Comparison of ENCODE assay signal across 8 cellular contexts in genomic region chr16:88452485-88453216, GRCh38. TPM values are rescaled to one million over a fixed set of nuclear protein-coding genes. Genes with fewer than 3 reads are reported as not detected.
A peak's percentile ranks its signal among the peaks of the same experiment; 100 is the strongest.
DNase-seq lines count a peak whose midpoint lies in the region; ATAC-seq, FAIRE-seq and TF ChIP-seq lines count a peak whose summit lies in the region.

No MANE protein-coding gene starts in this region.

- H2AFZ ChIP-seq in keratinocyte (ENCODE audit: control insufficient read depth, low read length) = peak overlapping the region; percentile 69

- H3K4me2 ChIP-seq in keratinocyte (ENCODE audit: control insufficient read depth, extremely low read depth, insufficient read depth, low read depth, low read length) = peak overlapping the region; percentile 67

- H3K9ac ChIP-seq in keratinocyte (ENCODE audit: control insufficient read depth, extremely low read depth, insufficient read depth, low read length) = peak overlapping the region; percentile 54

- H3K4me3 ChIP-seq in keratinocyte (ENCODE audit: control insufficient read depth in 2 of 3, extremely low read depth in 1 of 3, insufficient read depth in 2 of 3, low read depth in 1 of 3, low read length in 3 of 3) = peak overlapping the region; percentile 60 to 65 (median 64)

- H3K4me1 ChIP-seq in keratinocyte (ENCODE audit: control insufficient read depth, extremely low read depth, insufficient read depth, low read length) = peaks cover 19% of the 10 kb centered on the region

- no peak for TF ChIP-seq CTCF in keratinocyte (optimal IDR thresholded peaks at IDR 0.05 in 1 of 3, IDR thresholded peaks at IDR 0.05 in 1 of 3, conservative IDR thresholded peaks at IDR 0.05 in 1 of 3; ENCODE audit: extremely low read depth in 1 of 3, insufficient read depth in 2 of 3, low read length in 3 of 3)

- peak; percentile 86 for DNase-seq in A172 (ENCODE audit: low spot score)
- peak; percentile 83 for DNase-seq in NCI-H2171 treated with DMSO at 0.1 percent for 48 hours (lab: John Stamatoyannopoulos, UW)
- DNase-seq in cerebellar cortex (ENCODE audit: low spot score) = peak; percentile 91
- DNase-seq in keratinocyte (ENCODE audit: low read depth, low spot score) = peak; percentile 72
- peak; percentile 100 for DNase-seq in stimulated activated CD4-positive, alpha-beta T cell treated with anti-CD3 and anti-CD28 coated beads, Interleukin-12 subunit alpha, Interleukin-12 subunit beta, amount 100 ng/mL, for 4 hours

- H3K79me2 ChIP-seq in keratinocyte (ENCODE audit: control insufficient read depth, insufficient read depth, low read length) = peaks cover 21% of the 10 kb centered on the region

- dilution Hi-C loops in keratinocyte (cut with MboI; ENCODE audit: extremely low pct_ligation_motif_present, low sequenced_read_pairs) = no loop called here

- no peaks in the 10 kb centered on the region for H3K9me3 ChIP-seq in keratinocyte (ENCODE audit: control insufficient read depth, low read depth, low read length)

- ATAC-seq in GM18520 (IDR thresholded peaks at IDR 0.05; ENCODE audit: unreplicated experiment) = peak; percentile 25
- ATAC-seq in HG03066 (IDR thresholded peaks at IDR 0.05; ENCODE audit: low read depth, unreplicated experiment) = peak; percentile 51
- ATAC-seq in activated CD4-positive, CD25-positive, alpha-beta regulatory T cell treated with anti-CD3 and anti-CD28 coated beads, Interleukin-2, amount 50 U/mL, for 24 hours = peak; percentile 54 to 57

- no peak for FAIRE-seq in keratinocyte (lab: Jason Lieb, UNC)

- H4K20me1 ChIP-seq in keratinocyte (ENCODE audit: control insufficient read depth, extremely low read depth, insufficient read depth, low read length) = peaks cover 9% of the 10 kb centered on the region

- no peaks in the 10 kb centered on the region for H3K9me1 ChIP-seq in keratinocyte (ENCODE audit: control insufficient read depth, extremely low read depth, insufficient read depth, low read length)

- H3K27ac ChIP-seq in keratinocyte (ENCODE audit: control insufficient read depth, insufficient read depth, low read length) = peak overlapping the region; percentile 49

- H3K27me3 ChIP-seq in keratinocyte (ENCODE audit: control insufficient read depth, extremely low read depth, insufficient read depth, low read length) = peaks cover 17% of the 10 kb centered on the region

- H3K36me3 ChIP-seq in keratinocyte (ENCODE audit: control insufficient read depth in 2 of 2, extremely low read depth in 1 of 2, insufficient read depth in 2 of 2, low read length in 2 of 2) = no peaks in the 10 kb centered on the region

RNA-seq across cellular contexts. Expression of gene ZFPM1, which starts 0.4 kb away (rescaled TPM):
- 0.95 and 1.4 TPM in 2 replicates for total RNA-seq in A172 (2014; rRNA removed; shearing (Covaris generic))
- polyA plus RNA-seq in keratinocyte = 0.42 to 0.56 TPM (median 0.54 TPM) in 3 replicates
- polyA plus RNA-seq in keratinocyte (2011; ENCODE audit: low read depth) = 1.0 TPM
- 0.24 and 1.0 TPM in 2 replicates for polyA plus RNA-seq in keratinocyte (2011; cell fraction: cytosol; rRNA removed)
- polyA plus RNA-seq in keratinocyte (2011; cell fraction: nucleus; rRNA removed) = 1.2 and 2.0 TPM in 2 replicates
- polyA plus RNA-seq in keratinocyte (2012; ENCODE audit: low replicate concordance) = 0.90 and 3.0 TPM in 2 replicates
- polyA minus RNA-seq in keratinocyte = 0.46 to 0.92 TPM (median 0.51 TPM) in 3 replicates
- polyA minus RNA-seq in keratinocyte (2011; cell fraction: cytosol; rRNA and poly(A)+ RNA removed) = 6.7 TPM
- 1.7 and 2.3 TPM in 2 replicates for polyA minus RNA-seq in keratinocyte (2011; cell fraction: nucleus; rRNA and poly(A)+ RNA removed)

Comparison
In these comparisons a context has a peak if more than half of its experiments do, and no peak if none do; other contexts are left out.
1. Peak in every context shown above with its lines: DNase-seq, ATAC-seq, H3K4me3 ChIP-seq and H3K27ac ChIP-seq.